11 cellular contexts compared by ENCODE assay signal in the genomic region with DNA sequence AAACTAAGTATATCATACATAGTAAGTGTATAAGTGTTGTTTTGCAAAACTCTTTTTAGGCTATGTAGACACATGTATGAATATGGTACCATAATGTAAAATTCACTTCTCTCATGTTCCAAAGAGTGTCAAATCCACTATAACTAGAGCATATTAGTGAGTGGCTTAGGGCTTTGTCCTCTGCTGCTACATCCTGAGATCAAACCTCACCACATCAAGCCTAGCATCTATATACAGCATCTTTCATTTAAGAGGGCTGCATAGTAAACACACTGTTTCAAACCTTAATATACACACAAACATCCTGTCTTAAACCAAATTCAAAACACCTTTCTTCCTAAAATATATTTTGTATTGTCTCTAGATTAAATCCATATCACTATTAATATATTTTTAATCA. TPM values are rescaled to one million over a fixed set of nuclear protein-coding genes. Genes with fewer than 3 reads are reported as not detected.
DNase-seq lines count a peak whose midpoint lies in the region; ATAC-seq and TF ChIP-seq lines count a peak whose summit lies in the region.
"Had no signal": no experiment of that assay in that cellular context is flagged by ENCODE, and none has a peak within 500 bp of the region (broad histone marks: within the 10 kb centered on the region; RNA-seq: fewer than 3 reads in every experiment).

No MANE protein-coding gene starts in this region.

- H3K27ac ChIP-seq in esophagus squamous epithelium: peak overlapping the region; percentile 6 to 87 (median 58)
- no peak overlapping the region for H3K27ac ChIP-seq in thoracic aorta

- H3K27me3 ChIP-seq in esophagus squamous epithelium: no peaks in the 10 kb centered on the region
- no peaks in the 10 kb centered on the region for H3K27me3 ChIP-seq in thoracic aorta (replicated peaks; ENCODE audit: insufficient read depth)

- H3K4me3 Mint-ChIP-seq in activated T-cell treated with anti-CD3 and anti-CD28 coated beads, Interleukin-2, amount 50 U/mL, for 72 hours: peak overlapping the region; percentile 90 to 100
- H3K4me3 Mint-ChIP-seq in T-helper 17 cell: peak overlapping the region; percentile 97

- H3K4me1 Mint-ChIP-seq in activated T-cell treated with anti-CD3 and anti-CD28 coated beads, Interleukin-2, amount 50 U/mL, for 72 hours (ENCODE audit: low read depth): peaks cover 70% of the 10 kb centered on the region
- H3K4me1 Mint-ChIP-seq in T-helper 17 cell: peaks cover 55% of the 10 kb centered on the region

- TF ChIP-seq CTCF in esophagus squamous epithelium (IDR thresholded peaks at IDR 0.05) (no peak), thoracic aorta (IDR thresholded peaks at IDR 0.05) (no peak)

- TF ChIP-seq POLR2A in esophagus squamous epithelium (IDR thresholded peaks at IDR 0.05): peak in 1 of 4 donors; percentile 34

- DNase-seq in activated T-cell treated with anti-CD3 and anti-CD28 coated beads, Interleukin-2, amount 50 U/mL, for 72 hours: no peak
- no peak for DNase-seq in activated T-cell treated with anti-CD3 and anti-CD28 coated beads for 4 hours
- DNase-seq in T-helper 17 cell: no peak
- DNase-seq in esophagus squamous epithelium (lab: John Stamatoyannopoulos, UW): no peak
- DNase-seq in thoracic aorta (ENCODE audit: low spot score): no peak
- DNase-seq in DMS53 (lab: John Stamatoyannopoulos, UW): no peak
- no peak for DNase-seq in HuH-7 (ENCODE audit: low spot score)
- DNase-seq: cerebellar nuclear complex; NCI-H1694; stimulated activated CD4-positive, alpha-beta T cell treated with anti-CD3 and anti-CD28 coated beads, Interleukin-2, amount 100 ng/mL, for 48 hours had no signal

- peak overlapping the region in 3 of 4 donors; percentile 27 to 56 (median 36) for H3K4me3 ChIP-seq in esophagus squamous epithelium
- H3K4me3 ChIP-seq in thoracic aorta: peak overlapping the region; percentile 57

- intact Hi-C loops in esophagus squamous epithelium (cut with DNase I): no loop called here

- ATAC-seq in activated T-cell treated with anti-CD3 and anti-CD28 coated beads, Interleukin-2, amount 50 U/mL, for 72 hours (replicated peaks in 1 of 2): peak; percentile 53
- ATAC-seq in T-helper 17 cell (peak; percentile 66), thoracic aorta (ENCODE audit: insufficient number of reproducible peaks, low FRiP score, low read depth) (no peak), HG03457 (IDR thresholded peaks at IDR 0.05; ENCODE audit: unreplicated experiment) (no peak)

- H3K9me3 Mint-ChIP-seq in activated T-cell treated with anti-CD3 and anti-CD28 coated beads, Interleukin-2, amount 50 U/mL, for 72 hours: no peaks in the 10 kb centered on the region

- H3K36me3 Mint-ChIP-seq in activated T-cell treated with anti-CD3 and anti-CD28 coated beads, Interleukin-2, amount 50 U/mL, for 72 hours (ENCODE audit: insufficient read depth in 2 of 2): peaks cover 18 to 36% of the 10 kb centered on the region in 2 donors
- peaks cover 4% of the 10 kb centered on the region for H3K36me3 Mint-ChIP-seq in T-helper 17 cell (ENCODE audit: low read depth)

- peaks cover 0 to 26% (median 0%) of the 10 kb centered on the region in 3 donors for H3K36me3 ChIP-seq in esophagus squamous epithelium
- no peaks in the 10 kb centered on the region for H3K36me3 ChIP-seq in thoracic aorta

- H3K4me1 ChIP-seq in esophagus squamous epithelium (peaks cover 9 to 91% (median 34%) of the 10 kb centered on the region in 3 donors), thoracic aorta (ENCODE audit: control insufficient read depth in 1 of 2, low read depth in 2 of 2) (peaks cover 33 to 70% of the 10 kb centered on the region in 2 donors)

- H3K27ac Mint-ChIP-seq in activated T-cell treated with anti-CD3 and anti-CD28 coated beads, Interleukin-2, amount 50 U/mL, for 72 hours: peak overlapping the region; percentile 100
- H3K27ac Mint-ChIP-seq in T-helper 17 cell: peak overlapping the region; percentile 98

- H3K9me3 ChIP-seq in T-helper 17 cell (ENCODE audit: control insufficient read depth, low read length, poor library complexity, severe bottlenecking) (no peaks in the 10 kb centered on the region), esophagus squamous epithelium (no peaks in the 10 kb centered on the region), thoracic aorta (no peaks in the 10 kb centered on the region)

- H3K27me3 Mint-ChIP-seq in activated T-cell treated with anti-CD3 and anti-CD28 coated beads, Interleukin-2, amount 50 U/mL, for 72 hours (ENCODE audit: low read depth): no peaks in the 10 kb centered on the region
- H3K27me3 Mint-ChIP-seq in T-helper 17 cell: no peaks in the 10 kb centered on the region

RNA-seq across cellular contexts. Expression of a gene that starts 38.6 kb away (rescaled TPM):
- 100 to 1,000 TPM; 106 to 117 TPM for total RNA-seq in activated T-cell treated with anti-CD3 and anti-CD28 coated beads, Interleukin-2, amount 50 U/mL, for 72 hours
- 100 to 1,000 TPM; 197 to 232 TPM for total RNA-seq in T-helper 17 cell
- total RNA-seq in esophagus squamous epithelium: 10 to 100 TPM; 61.9 to 84.5 (median 71.5) TPM
- 10 to 100 TPM; 54.7 to 99.9 TPM for total RNA-seq in thoracic aorta

Comparison
In these comparisons a context has a peak if more than half of its experiments do, and no peak if none do; other contexts are left out.
1. ATAC-seq: peak in activated T-cell treated with anti-CD3 and anti-CD28 coated beads, Interleukin-2, amount 50 U/mL, for 72 hours (2 of 2) and T-helper 17 cell (single experiment); none in thoracic aorta (single experiment) and HG03457 (single experiment).
2. H3K27ac ChIP-seq: peak in esophagus squamous epithelium (4 of 4); none in thoracic aorta (0 of 2).